In the genomic region with DNA sequence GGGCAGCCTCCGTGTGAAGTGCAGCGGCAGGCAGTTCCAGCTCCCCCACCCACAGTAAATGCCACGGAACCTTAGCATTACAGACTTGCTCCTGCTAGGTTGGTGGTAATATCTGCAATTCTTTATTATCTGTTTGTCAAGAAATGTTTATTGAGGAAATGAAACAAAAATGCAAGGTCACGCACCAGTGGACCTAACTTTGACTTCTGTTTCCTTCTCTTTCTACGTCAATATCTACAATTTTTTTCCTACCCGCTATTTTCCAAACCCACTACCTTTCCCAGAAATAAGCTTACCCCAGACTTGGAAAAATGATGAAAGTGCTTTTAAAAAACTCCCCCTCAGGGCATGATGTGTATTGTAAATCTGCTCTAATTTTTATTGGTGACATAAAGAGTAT, we compare ENCODE assay signal across 1 cellular context.
TF ChIP-seq lines count a peak whose summit lies in the region.

No MANE protein-coding gene starts in this region.

TF ChIP-seq in GM12878, 131 proteins besides CTCF, POLR2A, EP300 and RAD21 (continued from another document):
- TF ChIP-seq, protein P1, sequence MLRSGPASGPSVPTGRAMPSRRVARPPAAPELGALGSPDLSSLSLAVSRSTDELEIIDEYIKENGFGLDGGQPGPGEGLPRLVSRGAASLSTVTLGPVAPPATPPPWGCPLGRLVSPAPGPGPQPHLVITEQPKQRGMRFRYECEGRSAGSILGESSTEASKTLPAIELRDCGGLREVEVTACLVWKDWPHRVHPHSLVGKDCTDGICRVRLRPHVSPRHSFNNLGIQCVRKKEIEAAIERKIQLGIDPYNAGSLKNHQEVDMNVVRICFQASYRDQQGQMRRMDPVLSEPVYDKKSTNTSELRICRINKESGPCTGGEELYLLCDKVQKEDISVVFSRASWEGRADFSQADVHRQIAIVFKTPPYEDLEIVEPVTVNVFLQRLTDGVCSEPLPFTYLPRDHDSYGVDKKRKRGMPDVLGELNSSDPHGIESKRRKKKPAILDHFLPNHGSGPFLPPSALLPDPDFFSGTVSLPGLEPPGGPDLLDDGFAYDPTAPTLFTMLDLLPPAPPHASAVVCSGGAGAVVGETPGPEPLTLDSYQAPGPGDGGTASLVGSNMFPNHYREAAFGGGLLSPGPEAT (IDR thresholded peaks at IDR 0.05; ENCODE audit: low read depth) = peak; percentile 81
- TF ChIP-seq IKZF2 (IDR thresholded peaks at IDR 0.05) (peak; percentile 94 to 96), NFIC (IDR thresholded peaks at IDR 0.05; ENCODE audit: low read depth, low read length) (peak; percentile 50), GATAD2B (conservative IDR thresholded peaks at IDR 0.05; ENCODE audit: low read depth) (peak; percentile 16; the same call in 1 of the 2 replicates), RFX5 (IDR thresholded peaks at IDR 0.05; ENCODE audit: low read depth, low read length) (no peak), NRF1 (conservative IDR thresholded peaks at IDR 0.05; ENCODE audit: low read depth, low read length) (no peak), HDAC2 (IDR thresholded peaks at IDR 0.05) (no peak), JUND (IDR thresholded peaks at IDR 0.05; ENCODE audit: low read depth, low read length) (no peak), MTA2 (IDR thresholded peaks at IDR 0.05; ENCODE audit: low read depth) (no peak; the same call in 1 of the 2 replicates)
- TF ChIP-seq, protein P2, sequence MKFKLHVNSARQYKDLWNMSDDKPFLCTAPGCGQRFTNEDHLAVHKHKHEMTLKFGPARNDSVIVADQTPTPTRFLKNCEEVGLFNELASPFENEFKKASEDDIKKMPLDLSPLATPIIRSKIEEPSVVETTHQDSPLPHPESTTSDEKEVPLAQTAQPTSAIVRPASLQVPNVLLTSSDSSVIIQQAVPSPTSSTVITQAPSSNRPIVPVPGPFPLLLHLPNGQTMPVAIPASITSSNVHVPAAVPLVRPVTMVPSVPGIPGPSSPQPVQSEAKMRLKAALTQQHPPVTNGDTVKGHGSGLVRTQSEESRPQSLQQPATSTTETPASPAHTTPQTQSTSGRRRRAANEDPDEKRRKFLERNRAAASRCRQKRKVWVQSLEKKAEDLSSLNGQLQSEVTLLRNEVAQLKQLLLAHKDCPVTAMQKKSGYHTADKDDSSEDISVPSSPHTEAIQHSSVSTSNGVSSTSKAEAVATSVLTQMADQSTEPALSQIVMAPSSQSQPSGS (IDR thresholded peaks at IDR 0.05; ENCODE audit: low read length) = peak; percentile 12; the same call in 1 of the 2 replicates
- TF ChIP-seq, protein P3, sequence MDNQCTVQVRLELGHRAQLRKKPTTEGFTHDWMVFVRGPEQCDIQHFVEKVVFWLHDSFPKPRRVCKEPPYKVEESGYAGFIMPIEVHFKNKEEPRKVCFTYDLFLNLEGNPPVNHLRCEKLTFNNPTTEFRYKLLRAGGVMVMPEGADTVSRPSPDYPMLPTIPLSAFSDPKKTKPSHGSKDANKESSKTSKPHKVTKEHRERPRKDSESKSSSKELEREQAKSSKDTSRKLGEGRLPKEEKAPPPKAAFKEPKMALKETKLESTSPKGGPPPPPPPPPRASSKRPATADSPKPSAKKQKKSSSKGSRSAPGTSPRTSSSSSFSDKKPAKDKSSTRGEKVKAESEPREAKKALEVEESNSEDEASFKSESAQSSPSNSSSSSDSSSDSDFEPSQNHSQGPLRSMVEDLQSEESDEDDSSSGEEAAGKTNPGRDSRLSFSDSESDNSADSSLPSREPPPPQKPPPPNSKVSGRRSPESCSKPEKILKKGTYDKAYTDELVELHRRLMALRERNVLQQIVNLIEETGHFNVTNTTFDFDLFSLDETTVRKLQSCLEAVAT (IDR thresholded peaks at IDR 0.05) = no peak; the same call in 1 of the 2 replicates
- TF ChIP-seq, protein P4, sequence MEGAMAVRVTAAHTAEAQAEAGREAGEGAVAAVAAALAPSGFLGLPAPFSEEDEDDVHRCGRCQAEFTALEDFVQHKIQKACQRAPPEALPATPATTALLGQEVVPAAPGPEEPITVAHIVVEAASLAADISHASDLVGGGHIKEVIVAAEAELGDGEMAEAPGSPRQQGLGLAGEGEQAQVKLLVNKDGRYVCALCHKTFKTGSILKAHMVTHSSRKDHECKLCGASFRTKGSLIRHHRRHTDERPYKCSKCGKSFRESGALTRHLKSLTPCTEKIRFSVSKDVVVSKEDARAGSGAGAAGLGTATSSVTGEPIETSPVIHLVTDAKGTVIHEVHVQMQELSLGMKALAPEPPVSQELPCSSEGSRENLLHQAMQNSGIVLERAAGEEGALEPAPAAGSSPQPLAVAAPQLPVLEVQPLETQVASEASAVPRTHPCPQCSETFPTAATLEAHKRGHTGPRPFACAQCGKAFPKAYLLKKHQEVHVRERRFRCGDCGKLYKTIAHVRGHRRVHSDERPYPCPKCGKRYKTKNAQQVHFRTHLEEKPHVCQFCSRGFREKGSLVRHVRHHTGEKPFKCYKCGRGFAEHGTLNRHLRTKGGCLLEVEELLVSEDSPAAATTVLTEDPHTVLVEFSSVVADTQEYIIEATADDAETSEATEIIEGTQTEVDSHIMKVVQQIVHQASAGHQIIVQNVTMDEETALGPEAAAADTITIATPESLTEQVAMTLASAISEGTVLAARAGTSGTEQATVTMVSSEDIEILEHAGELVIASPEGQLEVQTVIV (IDR thresholded peaks at IDR 0.05; ENCODE audit: borderline replicate concordance, partially characterized antibody) = no peak
- TF ChIP-seq, protein P5, sequence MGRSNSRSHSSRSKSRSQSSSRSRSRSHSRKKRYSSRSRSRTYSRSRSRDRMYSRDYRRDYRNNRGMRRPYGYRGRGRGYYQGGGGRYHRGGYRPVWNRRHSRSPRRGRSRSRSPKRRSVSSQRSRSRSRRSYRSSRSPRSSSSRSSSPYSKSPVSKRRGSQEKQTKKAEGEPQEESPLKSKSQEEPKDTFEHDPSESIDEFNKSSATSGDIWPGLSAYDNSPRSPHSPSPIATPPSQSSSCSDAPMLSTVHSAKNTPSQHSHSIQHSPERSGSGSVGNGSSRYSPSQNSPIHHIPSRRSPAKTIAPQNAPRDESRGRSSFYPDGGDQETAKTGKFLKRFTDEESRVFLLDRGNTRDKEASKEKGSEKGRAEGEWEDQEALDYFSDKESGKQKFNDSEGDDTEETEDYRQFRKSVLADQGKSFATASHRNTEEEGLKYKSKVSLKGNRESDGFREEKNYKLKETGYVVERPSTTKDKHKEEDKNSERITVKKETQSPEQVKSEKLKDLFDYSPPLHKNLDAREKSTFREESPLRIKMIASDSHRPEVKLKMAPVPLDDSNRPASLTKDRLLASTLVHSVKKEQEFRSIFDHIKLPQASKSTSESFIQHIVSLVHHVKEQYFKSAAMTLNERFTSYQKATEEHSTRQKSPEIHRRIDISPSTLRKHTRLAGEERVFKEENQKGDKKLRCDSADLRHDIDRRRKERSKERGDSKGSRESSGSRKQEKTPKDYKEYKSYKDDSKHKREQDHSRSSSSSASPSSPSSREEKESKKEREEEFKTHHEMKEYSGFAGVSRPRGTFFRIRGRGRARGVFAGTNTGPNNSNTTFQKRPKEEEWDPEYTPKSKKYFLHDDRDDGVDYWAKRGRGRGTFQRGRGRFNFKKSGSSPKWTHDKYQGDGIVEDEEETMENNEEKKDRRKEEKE (IDR thresholded peaks at IDR 0.05) = no peak
